Comparison of ENCODE assay signal across 29 cellular contexts in genomic region chr7:151337346-151337745, GRCh38.
"Had no signal": no experiment of that assay in that cellular context is flagged by ENCODE, and none has a peak within 500 bp of the region (broad histone marks: within the 10 kb centered on the region; RNA-seq: fewer than 3 reads in every experiment).

No MANE protein-coding gene starts in this region.

- H3K36me3 ChIP-seq: neural progenitor cell, ovary, right lobe of liver, sigmoid colon, suprapubic skin, tibial artery, transverse colon, upper lobe of left lung, vagina had no signal

- H3K9ac ChIP-seq: neural progenitor cell, parathyroid adenoma had no signal

- H3K27me3 Mint-ChIP-seq: stimulated activated memory B cell treated with anti-CD40 and anti-IgM and Interleukin-4, amounts not matched to agents 10 μg/mL and 1 μg/mL and 100 μg/mL, for 72 hours; stimulated activated naive CD8-positive, alpha-beta T cell treated with anti-CD3 and anti-CD28 coated beads, Interleukin-15, amount 100 ng/mL, for 72 hours had no signal

- H3K9me3 Mint-ChIP-seq: natural killer cell had no signal

- H3K9me3 ChIP-seq: ovary, psoas muscle, right lobe of liver, sigmoid colon, suprapubic skin, testis, tibial artery, transverse colon, upper lobe of left lung, vagina had no signal

- H3K4me2 ChIP-seq: neural progenitor cell had no signal

- FAIRE-seq: small intestine, urothelium cell line had no signal

- H3K4me3 ChIP-seq: neural progenitor cell, ovary, psoas muscle, right lobe of liver, sigmoid colon, suprapubic skin, testis, tibial artery, transverse colon, upper lobe of left lung, vagina had no signal

- H3K27ac Mint-ChIP-seq: naive thymus-derived CD4-positive, alpha-beta T cell; natural killer cell; nephron; neural progenitor cell; progenitor cell of endocrine pancreas; stimulated activated naive CD8-positive, alpha-beta T cell treated with anti-CD3 and anti-CD28 coated beads, Interleukin-15, amount 100 ng/mL, for 72 hours had no signal

- H3K36me3 Mint-ChIP-seq: natural killer cell, neural progenitor cell had no signal

- DNase-seq: naive thymus-derived CD4-positive, alpha-beta T cell; natural killer cell; occipital lobe; ovary; posterior cingulate gyrus; psoas muscle; right cardiac atrium; sigmoid colon; small intestine; stimulated activated CD4-positive, alpha-beta T cell treated with anti-CD3 and anti-CD28 coated beads, Interleukin-1b, Interleukin-23, amount 100 ng/mL, for 48 hours; stimulated activated CD4-positive, alpha-beta T cell treated with anti-CD3 and anti-CD28 coated beads, Interleukin-4, amount 100 ng/mL, for 1 hour; stimulated activated CD4-positive, alpha-beta T cell treated with anti-CD3 and anti-CD28 coated beads, Interleukin-4, amount 100 ng/mL, for 4 hours; stimulated activated naive CD4-positive, alpha-beta T cell; stimulated activated naive CD8-positive, alpha-beta T cell treated with anti-CD3 and anti-CD28 coated beads, Interleukin-15, amount 100 ng/mL, for 72 hours; stimulated activated naive CD8-positive, alpha-beta T cell treated with anti-CD3 and anti-CD28 coated beads, Interleukin-15, Interleukin-2, amounts not matched to agents 100 U/mL and 50 U/mL, for 24 hours; substantia nigra; testis; tibial artery; transverse colon; upper lobe of left lung had no signal

- H2AFZ ChIP-seq: neural progenitor cell, parathyroid adenoma had no signal

- H3K27me3 ChIP-seq: neural progenitor cell, ovary, right lobe of liver, sigmoid colon, suprapubic skin, testis, tibial artery, transverse colon, upper lobe of left lung, vagina had no signal

- H3K4me3 Mint-ChIP-seq: naive thymus-derived CD4-positive, alpha-beta T cell; natural killer cell; nephron; neural progenitor cell; stimulated activated memory B cell treated with anti-CD40 and anti-IgM and Interleukin-4, amounts not matched to agents 10 μg/mL and 1 μg/mL and 100 μg/mL, for 72 hours; stimulated activated naive CD8-positive, alpha-beta T cell treated with anti-CD3 and anti-CD28 coated beads, Interleukin-15, amount 100 ng/mL, for 72 hours had no signal

- H3K27ac ChIP-seq: neural progenitor cell, ovary, parathyroid adenoma, psoas muscle, right lobe of liver, sigmoid colon, suprapubic skin, testis, tibial artery, transverse colon, upper lobe of left lung, vagina had no signal

- H3K79me2 ChIP-seq: parathyroid adenoma had no signal

- H3K4me1 ChIP-seq: parathyroid adenoma, psoas muscle, right lobe of liver had no signal

- ATAC-seq: naive thymus-derived CD4-positive, alpha-beta T cell; natural killer cell; psoas muscle; right cardiac atrium; right lobe of liver; stimulated activated memory B cell treated with anti-CD40 and anti-IgM and Interleukin-4, amounts not matched to agents 10 μg/mL and 1 μg/mL and 100 μg/mL, for 72 hours; stimulated activated naive CD8-positive, alpha-beta T cell treated with anti-CD3 and anti-CD28 coated beads, Interleukin-15, amount 100 ng/mL, for 72 hours; stimulated activated naive CD8-positive, alpha-beta T cell treated with anti-CD3 and anti-CD28 coated beads, Interleukin-15, Interleukin-2, amounts not matched to agents 100 U/mL and 50 U/mL, for 24 hours had no signal
